ENCODE assay signal across 8 cellular contexts in genomic region chr21:42974832-42975820, GRCh38. TPM values are rescaled to one million over a fixed set of nuclear protein-coding genes. Genes with fewer than 3 reads are reported as not detected.
DNase-seq lines count a peak whose midpoint lies in the region; ATAC-seq, FAIRE-seq and TF ChIP-seq lines count a peak whose summit lies in the region.

No MANE protein-coding gene starts in this region.

- WGBS in HUES64, result under 1% methylated on average over 125 of the region's 125 CpGs
- WGBS in suprapubic skin, result under 1% methylated on average over 47 of the region's 125 CpGs

- H3K27me3 ChIP-seq in HUES64 (ENCODE audit: insufficient read depth, low read length) (no peaks in the 10 kb centered on the region), foreskin keratinocyte (no peaks in the 10 kb centered on the region), neural progenitor cell (no peaks in the 10 kb centered on the region), suprapubic skin (no peaks in the 10 kb centered on the region)

- H3K27ac ChIP-seq in HUES64 (ENCODE audit: low read depth, low read length) (peak overlapping the region; percentile 95), foreskin keratinocyte (peak overlapping the region; percentile 33), neural progenitor cell (peak overlapping the region; percentile 98), suprapubic skin (peak overlapping the region; percentile 100)

- H3K4me1 Mint-ChIP-seq in neural progenitor cell, result peaks cover 11% of the 10 kb centered on the region

- peaks cover 36% of the 10 kb centered on the region for H3F3A ChIP-seq in neural progenitor cell (ENCODE audit: low read depth)

- ATAC-seq in GM21515 (IDR thresholded peaks at IDR 0.05; ENCODE audit: unreplicated experiment), result peak; percentile 22
- peak; percentile 2 for ATAC-seq in foreskin keratinocyte

- peak overlapping the region; percentile 2 for H2AFZ ChIP-seq in neural progenitor cell (replicated peaks)

- H3K4me2 ChIP-seq in neural progenitor cell, result peak overlapping the region; percentile 85

- H3K4me3 Mint-ChIP-seq in neural progenitor cell, result peak overlapping the region; percentile 90

- H3K27me3 Mint-ChIP-seq in neural progenitor cell (ENCODE audit: insufficient read depth, low read depth), result peaks cover 5% of the 10 kb centered on the region

- no peak for TF ChIP-seq EP300 in suprapubic skin (IDR thresholded peaks at IDR 0.05)

- peaks cover 5% of the 10 kb centered on the region; the same call in 1 of the 2 replicates for H3K9me3 ChIP-seq in HUES64 (ENCODE audit: insufficient read depth, low read depth, low read length)
- H3K9me3 ChIP-seq in neural progenitor cell (ENCODE audit: low read depth), result no peaks in the 10 kb centered on the region
- no peaks in the 10 kb centered on the region for H3K9me3 ChIP-seq in suprapubic skin

- H3K4me3 ChIP-seq in HUES64 (ENCODE audit: low read length), result peak overlapping the region; percentile 85
- peak overlapping the region; percentile 66 for H3K4me3 ChIP-seq in neural progenitor cell
- H3K4me3 ChIP-seq in suprapubic skin, result peak overlapping the region; percentile 88

- H3K27ac Mint-ChIP-seq in neural progenitor cell, result peak overlapping the region; percentile 94

- H3K4me1 ChIP-seq in HUES64 (ENCODE audit: insufficient read depth, low read length), result peaks cover 34% of the 10 kb centered on the region
- H3K4me1 ChIP-seq in foreskin keratinocyte, result peaks cover 4% of the 10 kb centered on the region
- peaks cover 12% of the 10 kb centered on the region for H3K4me1 ChIP-seq in neural progenitor cell
- peaks cover 36% of the 10 kb centered on the region for H3K4me1 ChIP-seq in suprapubic skin

- H3K9me3 Mint-ChIP-seq in neural progenitor cell, result peaks cover 22% of the 10 kb centered on the region

- H3K36me3 Mint-ChIP-seq in neural progenitor cell, result peaks cover 28% of the 10 kb centered on the region

- FAIRE-seq in RCC 7860 (lab: Jason Lieb, UNC), result no peak

- H3K79me2 ChIP-seq in neural progenitor cell (ENCODE audit: low read depth), result peaks cover 47% of the 10 kb centered on the region

- no peak for TF ChIP-seq CTCF in foreskin keratinocyte (conservative IDR thresholded peaks at IDR 0.05)
- TF ChIP-seq CTCF in neural progenitor cell (IDR thresholded peaks at IDR 0.05), result no peak
- no peak for TF ChIP-seq CTCF in suprapubic skin (IDR thresholded peaks at IDR 0.05)

- peak overlapping the region; percentile 95 for H3K9ac ChIP-seq in HUES64 (ENCODE audit: low read depth, low read length)
- peak overlapping the region; percentile 83 for H3K9ac ChIP-seq in neural progenitor cell

- peaks cover 16% of the 10 kb centered on the region for H3K36me3 ChIP-seq in HUES64 (ENCODE audit: insufficient read depth, low read length)
- no peaks in the 10 kb centered on the region for H3K36me3 ChIP-seq in neural progenitor cell
- no peaks in the 10 kb centered on the region for H3K36me3 ChIP-seq in suprapubic skin

- TF ChIP-seq POLR2A in suprapubic skin (IDR thresholded peaks at IDR 0.05), result no peak

- H4K20me1 ChIP-seq in neural progenitor cell (ENCODE audit: low read depth), result peaks cover 4% of the 10 kb centered on the region

- peak; percentile 36 for DNase-seq in DMS79 treated with DMSO at 0.1 percent for 48 hours (lab: John Stamatoyannopoulos, UW)
- DNase-seq in RCC 7860 (ENCODE audit: low spot score), result peak; percentile 21
- peak; percentile 69 for DNase-seq in activated gamma-delta T cell (lab: John Stamatoyannopoulos, UW)
- DNase-seq in foreskin keratinocyte, result peak in 1 of 2 donors; percentile 28
- DNase-seq in neural progenitor cell (ENCODE audit: low spot score), result peak; percentile 74
- peak in 1 of 2 donors; percentile 83 for DNase-seq in suprapubic skin (ENCODE audit: low spot score in 2 of 2)

RNA-seq across cellular contexts. Expression of gene PKNOX1, which starts 0.8 kb away (rescaled TPM):
- 18.7 TPM for polyA plus RNA-seq in HUES64 (2013, experiment 1 of 2)
- polyA plus RNA-seq in HUES64 (2013, experiment 2 of 2), result 12.8 TPM
- total RNA-seq in foreskin keratinocyte, result 13.9 and 14.8 TPM in 2 replicates
- 11.1 and 11.2 TPM in 2 replicates for polyA plus RNA-seq in foreskin keratinocyte
- total RNA-seq in neural progenitor cell (ENCODE audit: low replicate concordance), result 10.3 and 11.0 TPM in 2 replicates
- total RNA-seq in suprapubic skin, result 10 to 100 TPM in 3 of 4 donors, 1 to 10 TPM in 1; 8.8 to 17.6 (median 11.6) TPM

RNA-seq across cellular contexts. Expression of gene ERVH48-1, which starts 49.7 kb away (rescaled TPM):
- polyA plus RNA-seq in HUES64 (2013, experiment 1 of 2), result 6.1 TPM
- 11.4 TPM for polyA plus RNA-seq in HUES64 (2013, experiment 2 of 2)
- total RNA-seq in foreskin keratinocyte (not detected in 2 replicates), neural progenitor cell (ENCODE audit: low replicate concordance) (0.19 TPM in 1 of 2 replicates, not detected in the other), suprapubic skin (not detected)
- polyA plus RNA-seq in foreskin keratinocyte, result 0.03 TPM in 1 of 2 replicates, not detected in the other

Comparison
In these comparisons a context has a peak if more than half of its experiments do, and no peak if none do; other contexts are left out.
1. H3K27ac ChIP-seq: peak in every context shown above with its lines; median percentile 100 in suprapubic skin; 98 in neural progenitor cell; 95 in HUES64; 33 in foreskin keratinocyte.